19 cellular contexts compared by ENCODE assay signal in genomic region chr1:221289103-221289502, GRCh38.
"Had no signal": no experiment of that assay in that cellular context is flagged by ENCODE, and none has a peak within 500 bp of the region (broad histone marks: within the 10 kb centered on the region; RNA-seq: fewer than 3 reads in every experiment).

No MANE protein-coding gene starts in this region.

- H3K27ac ChIP-seq: foreskin keratinocyte, neural progenitor cell, ovary, right atrium auricular region, stomach had no signal

- ATAC-seq: foreskin keratinocyte; left cardiac atrium; left ventricle myocardium superior; natural killer cell treated with Interleukin-12 subunit alpha and Interleukin-12 subunit beta and Interleukin-15 and Interleukin-18, amount 100 ng/mL, for 72 hours had no signal

- H3K4me1 ChIP-seq: foreskin keratinocyte, right atrium auricular region, stomach had no signal

- H2AFZ ChIP-seq: neural progenitor cell had no signal

- H3K27me3 ChIP-seq: foreskin keratinocyte, neural progenitor cell, ovary, right atrium auricular region, stomach had no signal

- H3K36me3 ChIP-seq: neural progenitor cell, ovary, right atrium auricular region, stomach had no signal

- H3K4me3 ChIP-seq: lung, neural progenitor cell, ovary, right atrium auricular region, stomach had no signal

- H3K4me2 ChIP-seq: neural progenitor cell had no signal

- DNase-seq: erythroblast; foreskin keratinocyte; kidney; left cardiac atrium; left ventricle myocardium superior; mesenchymal stem cell; midbrain; nucleus accumbens; ovary; small intestine; stimulated activated CD4-positive, alpha-beta T cell treated with anti-CD3 and anti-CD28 coated beads, Interleukin-12 subunit alpha, Interleukin-12 subunit beta, amount 100 ng/mL, for 4 hours; stimulated activated naive CD4-positive, alpha-beta T cell; stomach; substantia nigra; trophoblast cell had no signal

- H3K9ac ChIP-seq: neural progenitor cell had no signal

- H3K9me3 ChIP-seq: ovary, right atrium auricular region, stomach had no signal
